In genomic region chr15:78004919-78005634, GRCh38 we compare ENCODE assay signal across 8 cellular contexts.
DNase-seq lines count a peak whose midpoint lies in the region; ATAC-seq, FAIRE-seq and TF ChIP-seq lines count a peak whose summit lies in the region.

No MANE protein-coding gene starts in this region.

- H3K9me3 ChIP-seq in psoas muscle: no peaks in the 10 kb centered on the region
- no peaks in the 10 kb centered on the region for H3K9me3 ChIP-seq in MM.1S (replicated peaks; ENCODE audit: insufficient read depth, low read length)

- no peak overlapping the region for H3K9ac ChIP-seq in MM.1S (ENCODE audit: low read length)

- intact Hi-C loops in psoas muscle (cut with DNase I): loop anchor here (5.0 to 10.0 kb wide), 3 partner anchors 38 to 260 kb away; partner anchors contain the start of genes DNAJA4 (in 1 of the 2) and TBC1D2B (in 1 of the 2)

- peak; percentile 29 for DNase-seq in H54 (ENCODE audit: insufficient read length, low spot score)
- peak; percentile 18 for DNase-seq in RKO (ENCODE audit: low spot score)
- peak; percentile 50 to 71 for DNase-seq in frontal cortex (ENCODE audit: low spot score in 2 of 2)
- peak; percentile 83 to 93 for DNase-seq in psoas muscle
- no peak for DNase-seq in stimulated activated naive CD4-positive, alpha-beta T cell (lab: John Stamatoyannopoulos, UW)
- no peak for DNase-seq in HPDE6-E6E7 (ENCODE audit: extremely low spot score)
- no peak for DNase-seq in MM.1S
- no peak for DNase-seq in stimulated activated CD4-positive, alpha-beta T cell treated with anti-CD3 and anti-CD28 coated beads, Interleukin-4, amount 100 ng/mL, for 24 hours

- H3K36me3 ChIP-seq in psoas muscle (ENCODE audit: insufficient read depth in 1 of 2, low read depth in 1 of 2) (peaks cover 0 to 26% of the 10 kb centered on the region in 2 donors), MM.1S (replicated peaks; ENCODE audit: insufficient read depth, low read length) (no peaks in the 10 kb centered on the region)

- H3F3A ChIP-seq in MM.1S (ENCODE audit: insufficient read depth, low read length): no peaks in the 10 kb centered on the region

- H3K27me3 ChIP-seq in psoas muscle (ENCODE audit: insufficient read depth in 3 of 3, low read length in 2 of 3) (no peaks in the 10 kb centered on the region), MM.1S (replicated peaks; ENCODE audit: insufficient read depth, low read length) (no peaks in the 10 kb centered on the region)

- H3K4me1 ChIP-seq in psoas muscle (peaks cover 57% of the 10 kb centered on the region), MM.1S (ENCODE audit: low read length) (no peaks in the 10 kb centered on the region)

- WGBS in psoas muscle, 3 donors: 14 to 19% (median 17%) methylated on average over 10 of the region's 10 CpGs

- H3K9me2 ChIP-seq in MM.1S (replicated peaks; ENCODE audit: insufficient read depth, low read length): no peaks in the 10 kb centered on the region

- TF ChIP-seq CTCF in psoas muscle (IDR thresholded peaks at IDR 0.05) (peak; percentile 25), MM.1S (IDR thresholded peaks at IDR 0.05; ENCODE audit: low read length) (no peak)

- H3K27ac ChIP-seq in psoas muscle: peak overlapping the region; percentile 70
- no peak overlapping the region for H3K27ac ChIP-seq in MM.1S (ENCODE audit: low read length)

- H4K20me1 ChIP-seq in MM.1S (ENCODE audit: insufficient read depth, low read length): no peaks in the 10 kb centered on the region

- no peak for TF ChIP-seq POLR2A in H54 (IDR thresholded peaks at IDR 0.05; ENCODE audit: low read depth, low read length)

- no peak for FAIRE-seq in H54 (lab: Jason Lieb, UNC)
- no peak for FAIRE-seq in frontal cortex (lab: Jason Lieb, UNC)

- no peaks in the 10 kb centered on the region for H3K79me2 ChIP-seq in MM.1S (ENCODE audit: low read length)

- no peak overlapping the region for H2AFZ ChIP-seq in MM.1S (ENCODE audit: low read length)

- no peak overlapping the region for H3K4me3 ChIP-seq in psoas muscle
- H3K4me3 ChIP-seq in MM.1S (ENCODE audit: low read length): no peak overlapping the region

- ATAC-seq in psoas muscle: peak; percentile 70 to 78 (median 74)

- no peak overlapping the region for H3K4me2 ChIP-seq in MM.1S (ENCODE audit: low read depth, low read length)

Comparison
In these comparisons a context has a peak if more than half of its experiments do, and no peak if none do; other contexts are left out.
1. DNase-seq: peak in H54 (single experiment), RKO (single experiment), frontal cortex (2 of 2) and psoas muscle (2 of 2); none in stimulated activated naive CD4-positive, alpha-beta T cell (0 of 6), HPDE6-E6E7 (single experiment), MM.1S (single experiment) and stimulated activated CD4-positive, alpha-beta T cell treated with anti-CD3 and anti-CD28 coated beads, Interleukin-4, amount 100 ng/mL, for 24 hours (single experiment).